13 cellular contexts compared by ENCODE assay signal in the genomic region with DNA sequence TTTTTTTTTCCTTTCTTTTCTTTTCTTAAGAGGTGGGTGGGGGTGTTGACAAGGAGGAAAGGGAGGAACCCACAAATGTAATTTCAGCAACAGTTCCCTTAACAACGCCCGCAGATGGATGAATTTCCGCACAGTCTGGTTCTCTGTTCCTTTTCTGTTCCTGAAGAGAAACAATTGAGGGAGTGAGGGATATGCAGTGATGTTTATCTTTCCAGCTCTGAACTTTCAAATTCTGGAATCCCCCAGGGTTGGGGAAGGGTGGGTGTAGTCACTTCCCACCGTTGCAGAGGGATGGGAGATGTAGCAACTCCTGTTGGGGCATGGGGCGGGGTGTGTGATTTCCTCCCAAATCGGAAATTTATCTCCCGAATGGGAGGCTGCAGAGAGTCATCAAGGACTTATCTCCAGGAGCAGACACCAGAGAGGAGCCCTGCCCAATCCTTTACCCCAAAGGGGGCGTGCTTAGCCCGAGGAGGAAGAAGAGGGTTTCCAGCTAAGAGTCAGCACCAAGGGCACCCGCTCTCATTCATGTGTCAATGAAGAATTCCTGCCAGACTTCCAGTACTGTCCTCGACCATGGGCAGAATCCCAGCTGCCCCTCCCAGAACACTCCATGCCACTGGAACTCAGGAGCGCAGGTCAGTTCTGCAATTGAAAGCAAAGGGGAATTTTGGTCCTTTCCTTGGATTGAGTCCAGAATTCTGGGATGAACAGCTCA. TPM values are rescaled to one million over a fixed set of nuclear protein-coding genes. Genes with fewer than 3 reads are reported as not detected.
DNase-seq lines count a peak whose midpoint lies in the region; ATAC-seq and TF ChIP-seq lines count a peak whose summit lies in the region.
"Had no signal": no experiment of that assay in that cellular context is flagged by ENCODE, and none has a peak within 500 bp of the region (broad histone marks: within the 10 kb centered on the region; RNA-seq: fewer than 3 reads in every experiment).

No MANE protein-coding gene starts in this region.

- in situ Hi-C loops in G401 (cut with HindIII; ENCODE audit: low sequenced_read_pairs), result no loop called here

- peak; percentile 20 for DNase-seq in G401 (ENCODE audit: low spot score)
- peak; percentile 47 for DNase-seq in RPMI7951 (ENCODE audit: low read depth)
- peak; percentile 76 for DNase-seq in fibroblast of pulmonary artery (ENCODE audit: low read depth)
- peak; percentile 23 to 51 for DNase-seq in psoas muscle
- no peak for DNase-seq in dorsolateral prefrontal cortex
- DNase-seq in iPS-NIHi11 (ENCODE audit: low spot score), result no peak
- DNase-seq: activated CD8-positive, alpha-beta memory T cell treated with anti-CD3 and anti-CD28 coated beads for 24 hours; activated naive CD8-positive, alpha-beta T cell treated with anti-CD3 and anti-CD28 coated beads for 36 hours; cortex of kidney; stimulated activated CD4-positive, alpha-beta T cell treated with anti-CD3 and anti-CD28 coated beads, Interleukin-4, amount 100 ng/mL, for 1 hour; stomach had no signal

- no peak for TF ChIP-seq CTCF in fibroblast of pulmonary artery (IDR thresholded peaks at IDR 0.05; ENCODE audit: low read length, missing control alignments)
- no peak for TF ChIP-seq CTCF in psoas muscle (IDR thresholded peaks at IDR 0.05)
- TF ChIP-seq CTCF in dorsolateral prefrontal cortex (IDR thresholded peaks at IDR 0.05 in 54 of 56, conservative IDR thresholded peaks at IDR 0.05 in 2 of 56; ENCODE audit: low read depth in 1 of 56, partially characterized antibody in 56 of 56), result no peak

- peaks cover 0 to 4% (median 0%) of the 10 kb centered on the region in 3 donors for H3K27me3 ChIP-seq in psoas muscle (ENCODE audit: insufficient read depth in 3 of 3, low read length in 2 of 3)
- H3K27me3 ChIP-seq in dorsolateral prefrontal cortex, result no peaks in the 10 kb centered on the region

- ATAC-seq in psoas muscle, result peak in 3 of 4 donors; percentile 31 to 54 (median 42)
- no peak for ATAC-seq in GM18867 (IDR thresholded peaks at IDR 0.05; ENCODE audit: unreplicated experiment)
- no peak for ATAC-seq in GM21390 (IDR thresholded peaks at IDR 0.05; ENCODE audit: unreplicated experiment)

- H3K36me3 ChIP-seq in psoas muscle (ENCODE audit: insufficient read depth in 1 of 2, low read depth in 1 of 2), result no peaks in the 10 kb centered on the region
- H3K36me3 ChIP-seq: stomach had no signal

- H3K4me1 ChIP-seq in psoas muscle, result peaks cover 6% of the 10 kb centered on the region

- H3K27ac ChIP-seq in psoas muscle (no peak overlapping the region), dorsolateral prefrontal cortex (peak overlapping the region in 1 of 59 donors; percentile 7)

- WGBS in psoas muscle, 3 donors, result 37 to 40% (median 39%) methylated on average over 12 of the region's 12 CpGs

- H3K9me3 ChIP-seq in psoas muscle, result no peaks in the 10 kb centered on the region
- H3K9me3 ChIP-seq: stomach had no signal

- no peak overlapping the region for H3K4me3 ChIP-seq in fibroblast of pulmonary artery (replicated peaks; ENCODE audit: low read depth, low read length)
- H3K4me3 ChIP-seq in psoas muscle, result no peak overlapping the region
- peak overlapping the region in 1 of 59 donors; percentile 21 for H3K4me3 ChIP-seq in dorsolateral prefrontal cortex
- H3K4me3 ChIP-seq: stomach had no signal

- intact Hi-C loops in psoas muscle (cut with DNase I) (loop anchor here in 1 of 2 donors (5.0 kb wide), 1 partner anchor 102 kb away; no protein-coding TSS in a partner anchor), dorsolateral prefrontal cortex (cut with DNase I) (loop anchor here in 1 of 2 donors (5.0 kb wide), 1 partner anchor 47 kb away; no protein-coding TSS in a partner anchor)

RNA-seq across cellular contexts. Expression of gene CFAP161, which starts 35.0 kb away (rescaled TPM):
- total RNA-seq in G401 (2014; rRNA removed; shearing (Covaris generic)), result not detected in 2 replicates
- total RNA-seq in RPMI7951 (2014; rRNA removed; shearing (Covaris generic)), result 0.36 and 0.59 TPM in 2 replicates
- total RNA-seq in psoas muscle (under 1 TPM in 1 of 4 donors, not detected in 3; 0.28 TPM), dorsolateral prefrontal cortex (1 to 10 TPM in 102 of 120 experiments, under 1 TPM in 18; 0.40 to 7.5 (median 1.8) TPM)
- under 1 TPM in 1 of 3 donors, not detected in 2; 0.03 TPM for polyA plus RNA-seq in psoas muscle
- total RNA-seq: activated naive CD8-positive, alpha-beta T cell treated with anti-CD3 and anti-CD28 coated beads for 36 hours had no signal

Comparison
In these comparisons a context has a peak if more than half of its experiments do, and no peak if none do; other contexts are left out.
1. DNase-seq: peak in G401 (single experiment), RPMI7951 (single experiment), fibroblast of pulmonary artery (single experiment) and psoas muscle (2 of 2); none in dorsolateral prefrontal cortex (0 of 10) and iPS-NIHi11 (single experiment).
2. ATAC-seq: peak in psoas muscle (3 of 4); none in GM18867 (single experiment) and GM21390 (single experiment).